Comparison of ENCODE assay signal across 11 cellular contexts in the genomic region with DNA sequence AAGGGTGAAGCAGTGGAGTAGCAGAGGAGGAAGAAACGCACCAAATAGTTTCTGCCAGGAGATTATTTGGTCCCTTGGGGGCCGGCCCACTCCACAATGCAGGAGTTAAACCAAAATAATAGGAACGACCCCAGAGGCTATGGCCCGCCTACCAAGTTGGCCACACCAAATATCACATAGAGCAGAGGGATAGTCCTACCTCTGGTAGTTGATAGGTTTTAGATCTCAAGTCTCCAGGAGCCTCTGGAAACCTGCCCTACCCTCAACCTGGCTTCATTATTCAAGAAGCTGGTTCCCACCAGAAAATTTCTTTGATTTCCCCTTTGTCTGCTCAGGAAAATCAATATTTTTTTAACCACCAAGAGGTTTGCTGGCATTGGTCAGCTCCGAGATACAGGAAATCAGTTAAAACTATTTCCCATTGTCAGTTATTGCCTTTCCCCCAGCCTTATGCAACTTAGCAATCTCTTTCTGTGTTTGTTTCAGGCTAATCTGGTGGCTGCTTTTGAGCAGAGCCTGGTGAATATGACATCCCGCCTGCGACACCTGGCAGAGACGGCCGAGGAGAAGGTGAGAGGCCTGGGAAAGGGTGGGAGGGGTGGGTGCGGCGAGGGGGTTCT. TPM values are rescaled to one million over a fixed set of nuclear protein-coding genes. Genes with fewer than 3 reads are reported as not detected.
DNase-seq lines count a peak whose midpoint lies in the region; ATAC-seq, FAIRE-seq and TF ChIP-seq lines count a peak whose summit lies in the region.
"Had no signal": no experiment of that assay in that cellular context is flagged by ENCODE, and none has a peak within 500 bp of the region (broad histone marks: within the 10 kb centered on the region; RNA-seq: fewer than 3 reads in every experiment).

No MANE protein-coding gene starts in this region.

- TF ChIP-seq RAD21 in K562 (CRISPR knock-in tag; conservative IDR thresholded peaks at IDR 0.05 in 1 of 2, IDR thresholded peaks at IDR 0.05 in 1 of 2), result no peak

- H3K36me3 ChIP-seq in cardiac muscle cell (peaks cover 93% of the 10 kb centered on the region), K562 (ENCODE audit: control insufficient read depth, insufficient read depth, low read length) (peaks cover 10% of the 10 kb centered on the region; the same call in 1 of the 3 replicates), subcutaneous abdominal adipose tissue (ENCODE audit: control insufficient read depth in 5 of 5, insufficient read depth in 5 of 5, low read length in 5 of 5) (peaks cover 41 to 92% (median 75%) of the 10 kb centered on the region in 5 donors)
- H3K36me3 ChIP-seq: breast epithelium had no signal

- no peak overlapping the region for H3K4me3 ChIP-seq in cardiac muscle cell
- no peak overlapping the region for H3K4me3 ChIP-seq in K562
- H3K4me3 ChIP-seq in subcutaneous abdominal adipose tissue (ENCODE audit: low read depth in 1 of 5, low read length in 5 of 5), result no peak overlapping the region
- H3K4me3 ChIP-seq: breast epithelium, hepatocyte had no signal

- POLR2A ChIA-PET in K562 (lab: Yijun Ruan, JAX), result interaction anchor here (0.6 to 1.0 kb wide), 5 partner anchors 12 to 234 kb away, joined by 3 to 4 read pairs (median 4); no protein-coding TSS in a partner anchor

- 48% methylated on average over 10 of the region's 11 CpGs for WGBS in K562 (ENCODE audit: insufficient coverage, low coverage, missing lambda C conversion rate)

- CTCF ChIA-PET in K562 (lab: Yijun Ruan, JAX; ENCODE audit: low intra/inter-chr PET ratio), result interaction anchor here (0.7 to 5.7 kb wide), 5 partner anchors 13 to 312 kb away, joined by 3 to 73 read pairs (median 10); no protein-coding TSS in a partner anchor

- TF ChIP-seq POLR2A in K562 (conservative IDR thresholded peaks at IDR 0.05), result no peak

- no peak for TF ChIP-seq EP300 in K562 (IDR thresholded peaks at IDR 0.05; ENCODE audit: low read length)

- no peaks in the 10 kb centered on the region for H3K9me3 ChIP-seq in cardiac muscle cell (ENCODE audit: low read depth)
- no peaks in the 10 kb centered on the region for H3K9me3 ChIP-seq in K562 (replicated peaks; ENCODE audit: control insufficient read depth, insufficient read depth, low read depth, low read length)
- H3K9me3 ChIP-seq in subcutaneous abdominal adipose tissue (ENCODE audit: control insufficient read depth in 5 of 5, low read length in 5 of 5), result no peaks in the 10 kb centered on the region
- H3K9me3 ChIP-seq: breast epithelium had no signal

- in situ Hi-C loops in K562 (cut with MboI), result no loop called here

- no peaks in the 10 kb centered on the region for H3K4me1 ChIP-seq in cardiac muscle cell (ENCODE audit: low read depth)
- H3K4me1 ChIP-seq in K562 (replicated peaks in 1 of 2; ENCODE audit: control insufficient read depth in 2 of 2, insufficient read depth in 2 of 2, low read length in 2 of 2), result no peaks in the 10 kb centered on the region
- H3K4me1 ChIP-seq in subcutaneous abdominal adipose tissue (ENCODE audit: control insufficient read depth in 5 of 5, insufficient read depth in 5 of 5, low read length in 5 of 5), result peaks cover 28 to 48% (median 46%) of the 10 kb centered on the region in 5 donors
- H3K4me1 ChIP-seq: breast epithelium had no signal

- H4K20me1 ChIP-seq in K562 (replicated peaks; ENCODE audit: control insufficient read depth, insufficient read depth, low read length), result no peaks in the 10 kb centered on the region

- intact Hi-C loops in cardiac septum (cut with DNase I), result loop anchor here (1.0 to 5.0 kb wide), 4 partner anchors 84 to 263 kb away; no protein-coding TSS in a partner anchor
- intact Hi-C loops in K562 (cut with micrococcal nuclease), result loop anchor here (1.0 to 10.0 kb wide), 5 partner anchors 84 to 349 kb away; no protein-coding TSS in a partner anchor

- H3K9me1 ChIP-seq in K562 (ENCODE audit: control insufficient read depth, insufficient read depth, low read length), result no peaks in the 10 kb centered on the region

- no peak overlapping the region for H3K4me2 ChIP-seq in K562 (ENCODE audit: insufficient read depth, low read length)
- H3K4me2 ChIP-seq: hepatocyte had no signal

- H2AFZ ChIP-seq in K562 (ENCODE audit: low read depth, low read length), result no peak overlapping the region
- H2AFZ ChIP-seq: hepatocyte had no signal

- no peaks in the 10 kb centered on the region for H3K27me3 ChIP-seq in cardiac muscle cell
- H3K27me3 ChIP-seq in K562 (ENCODE audit: control insufficient read depth in 2 of 2, insufficient read depth in 2 of 2, low read length in 2 of 2), result no peaks in the 10 kb centered on the region; a peak in 1 of 5 replicates
- no peaks in the 10 kb centered on the region for H3K27me3 ChIP-seq in subcutaneous abdominal adipose tissue (ENCODE audit: control insufficient read depth in 5 of 5, insufficient read depth in 4 of 5, low read length in 5 of 5)
- H3K27me3 ChIP-seq: breast epithelium, hepatocyte had no signal

- ATAC-seq in K562, result peak; percentile 40

- no peak for TF ChIP-seq CTCF in cardiac muscle cell (IDR thresholded peaks at IDR 0.05; ENCODE audit: low read depth, low read length)
- TF ChIP-seq CTCF in K562 (IDR thresholded peaks at IDR 0.05 in 2 of 3, conservative IDR thresholded peaks at IDR 0.05 in 1 of 3; ENCODE audit: insufficient read depth in 2 of 3, low read depth in 1 of 3, low read length in 3 of 3), result no peak

- no peak for FAIRE-seq in K562 (lab: Jason Lieb, UNC)
- no peak for FAIRE-seq in GM19239 (lab: Jason Lieb, UNC)
- FAIRE-seq: urothelium cell line had no signal

- no TSS peak for BruUV-seq in K562 (replicated peaks; lab: Mats Ljungman, UMichigan)

- H3K79me2 ChIP-seq in K562 (ENCODE audit: control insufficient read depth, insufficient read depth, low read length), result no peaks in the 10 kb centered on the region
- H3K79me2 ChIP-seq: hepatocyte had no signal

- DNase-seq in cardiac muscle cell (ENCODE audit: low read depth in 1 of 2, low spot score in 1 of 2), result no peak
- no peak for DNase-seq in cardiac septum (ENCODE audit: low spot score)
- DNase-seq in NOMO-1 treated with dmso at 0.1 percent for 144 hours (lab: John Stamatoyannopoulos, UW; ENCODE audit: unreplicated experiment), result peak; percentile 54
- no peak for DNase-seq in K562 (ENCODE audit: extremely low read depth in 1 of 4, low spot score in 3 of 4)
- no peak for DNase-seq in GM19239 (ENCODE audit: insufficient read length, low spot score)
- no peak for DNase-seq in NCI-H345 treated with DMSO at 0.1 percent for 48 hours (lab: John Stamatoyannopoulos, UW; ENCODE audit: unreplicated experiment)
- no peak for DNase-seq in NCI-H187 (lab: John Stamatoyannopoulos, UW)

- H3K27ac ChIP-seq in cardiac muscle cell (peak overlapping the region; percentile 15), K562 (ENCODE audit: extremely low read depth, low read depth, low read length) (no peak overlapping the region), subcutaneous abdominal adipose tissue (ENCODE audit: low read depth, low read length) (peak overlapping the region; percentile 82)
- H3K27ac ChIP-seq: breast epithelium had no signal

- H3K9ac ChIP-seq in K562 (ENCODE audit: insufficient read depth in 1 of 2, low read depth in 2 of 2, low read length in 2 of 2) (no peak overlapping the region), subcutaneous abdominal adipose tissue (ENCODE audit: low read length in 5 of 5) (no peak overlapping the region)

TF ChIP-seq in K562, 482 proteins besides CTCF, POLR2A, EP300 and RAD21:
- TF ChIP-seq, protein P1, sequence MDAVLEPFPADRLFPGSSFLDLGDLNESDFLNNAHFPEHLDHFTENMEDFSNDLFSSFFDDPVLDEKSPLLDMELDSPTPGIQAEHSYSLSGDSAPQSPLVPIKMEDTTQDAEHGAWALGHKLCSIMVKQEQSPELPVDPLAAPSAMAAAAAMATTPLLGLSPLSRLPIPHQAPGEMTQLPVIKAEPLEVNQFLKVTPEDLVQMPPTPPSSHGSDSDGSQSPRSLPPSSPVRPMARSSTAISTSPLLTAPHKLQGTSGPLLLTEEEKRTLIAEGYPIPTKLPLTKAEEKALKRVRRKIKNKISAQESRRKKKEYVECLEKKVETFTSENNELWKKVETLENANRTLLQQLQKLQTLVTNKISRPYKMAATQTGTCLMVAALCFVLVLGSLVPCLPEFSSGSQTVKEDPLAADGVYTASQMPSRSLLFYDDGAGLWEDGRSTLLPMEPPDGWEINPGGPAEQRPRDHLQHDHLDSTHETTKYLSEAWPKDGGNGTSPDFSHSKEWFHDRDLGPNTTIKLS (IDR thresholded peaks at IDR 0.05; ENCODE audit: borderline replicate concordance, low read depth), result 0 out of 2 replicates have a peak, but pooled peaks have one; percentile 6
- TF ChIP-seq ARNT (IDR thresholded peaks at IDR 0.05) (0 out of 4 replicates have a peak, but pooled peaks of 1 of the 2 experiments have one; percentile 3), CSDE1 (IDR thresholded peaks at IDR 0.05) (no peak)
TF ChIP-seq in K562: peak in this region for 2.

RNA-seq across cellular contexts. Expression of a gene that starts 35.5 kb away (rescaled TPM):
- total RNA-seq in cardiac muscle cell (34.7 and 36.9 TPM in 2 replicates), cardiac septum (24.7 TPM), K562 (2014; rRNA removed) (37.2 and 38.8 TPM in 2 replicates), K562 (2014; rRNA removed; fragmentation: Illumina TruSeq; extraction: Trizol) (27.9 and 33.2 TPM in 2 replicates), K562 (2015; rRNA removed; fragmentation: Illumina TruSeq; extraction: Trizol) (35.8 and 36.4 TPM in 2 replicates), K562 (2021) (75.0 and 82.2 TPM in 2 replicates)
- polyA plus RNA-seq in cardiac muscle cell (61.7 and 82.1 TPM in 2 replicates), K562 (2011; rRNA removed) (61.7 and 78.6 TPM in 2 replicates), K562 (2014; fragmentation: Illumina TruSeq; extraction: Trizol) (47.9 and 59.2 TPM in 2 replicates), K562 (2014; fragmentation: Nextera tagmentation; extraction: Ambion mirVana) (10 to 100 TPM; 28.1 to 49.6 TPM), K562 (2014; rRNA removed) (43.9 and 48.3 TPM in 2 replicates)
- 97.9 and 100 TPM in 2 replicates for total RNA-seq in K562 (2011; cell fraction: chromatin; rRNA removed; ENCODE audit: low replicate concordance)
- total RNA-seq in K562 (2011; cell fraction: nucleolus; rRNA removed), result 46.0 and 50.0 TPM in 2 replicates
- 63.2 and 72.2 TPM in 2 replicates for total RNA-seq in K562 (2011; cell fraction: nucleoplasm; rRNA removed)
- polyA plus RNA-seq in K562 (2011; cell fraction: cytosol; rRNA removed), result 42.7 and 44.2 TPM in 2 replicates
- 109 and 150 TPM in 2 replicates for polyA plus RNA-seq in K562 (2011; cell fraction: nucleus; rRNA removed)
- 41.1 and 44.6 TPM in 2 replicates for polyA plus RNA-seq in K562 (2012)
- polyA minus RNA-seq in K562 (2011; rRNA and poly(A)+ RNA removed), result 56.5 and 76.0 TPM in 2 replicates
- 28.3 and 31.7 TPM in 2 replicates for polyA minus RNA-seq in K562 (2011; cell fraction: cytosol; rRNA and poly(A)+ RNA removed)
- polyA minus RNA-seq in K562 (2011; cell fraction: nucleus; rRNA and poly(A)+ RNA removed), result 32.9 and 42.8 TPM in 2 replicates
